In genomic region chrX:130082244-130083106, GRCh38 we compare ENCODE assay signal across 1 cellular context.
TF ChIP-seq lines count a peak whose summit lies in the region.

No MANE protein-coding gene starts in this region.

TF ChIP-seq in GM12878, 131 proteins besides CTCF, POLR2A, EP300 and RAD21 (continued from another document):
- TF ChIP-seq MEF2B (IDR thresholded peaks at IDR 0.05; ENCODE audit: partially characterized antibody, poor library complexity, severe bottlenecking) (peak; percentile 28), MXI1 (IDR thresholded peaks at IDR 0.05; ENCODE audit: low read depth, low read length) (peak; percentile 71), TARDBP (IDR thresholded peaks at IDR 0.05; ENCODE audit: borderline replicate concordance) (no peak), BACH1 (IDR thresholded peaks at IDR 0.05; ENCODE audit: borderline replicate concordance) (0 out of 2 replicates have a peak, but pooled peaks have one; percentile 29), ELK1 (IDR thresholded peaks at IDR 0.05; ENCODE audit: low read depth, low read length) (no peak), EED (IDR thresholded peaks at IDR 0.05; ENCODE audit: low read depth) (peak; percentile 66), EGR1 (IDR thresholded peaks at IDR 0.05; ENCODE audit: borderline replicate concordance in 1 of 2, low read depth in 2 of 2, low read length in 2 of 2) (peak in 1 of 2 experiments; percentile 36; a peak in 1 of 3 replicates), ATF7 (IDR thresholded peaks at IDR 0.05; ENCODE audit: low read depth) (peak; percentile 59; the same call in 1 of the 2 replicates), MYB (IDR thresholded peaks at IDR 0.05; ENCODE audit: borderline replicate concordance, low read depth, low read length) (no peak), ZNF207 (IDR thresholded peaks at IDR 0.05; ENCODE audit: borderline replicate concordance) (no peak), CHD2 (IDR thresholded peaks at IDR 0.05; ENCODE audit: borderline replicate concordance, low read depth, low read length) (peak; percentile 73), NKRF (conservative IDR thresholded peaks at IDR 0.05) (no peak), SKIL (IDR thresholded peaks at IDR 0.05; ENCODE audit: low read depth, poor library complexity, severe bottlenecking) (peak; percentile 37), USF2 (IDR thresholded peaks at IDR 0.05; ENCODE audit: borderline replicate concordance, low read depth, low read length) (peak; percentile 26; the same call in 1 of the 2 replicates), TCF12 (IDR thresholded peaks at IDR 0.05; ENCODE audit: low read depth, low read length) (0 out of 2 replicates have a peak, but pooled peaks have one; percentile 34), NR2F1 (conservative IDR thresholded peaks at IDR 0.05) (peak; percentile 60), IKZF1 (conservative IDR thresholded peaks at IDR 0.05) (peak; percentile 81), CBFB (IDR thresholded peaks at IDR 0.05; ENCODE audit: low read depth) (no peak)
